Comparison of ENCODE assay signal across 1 cellular context in the genomic region with DNA sequence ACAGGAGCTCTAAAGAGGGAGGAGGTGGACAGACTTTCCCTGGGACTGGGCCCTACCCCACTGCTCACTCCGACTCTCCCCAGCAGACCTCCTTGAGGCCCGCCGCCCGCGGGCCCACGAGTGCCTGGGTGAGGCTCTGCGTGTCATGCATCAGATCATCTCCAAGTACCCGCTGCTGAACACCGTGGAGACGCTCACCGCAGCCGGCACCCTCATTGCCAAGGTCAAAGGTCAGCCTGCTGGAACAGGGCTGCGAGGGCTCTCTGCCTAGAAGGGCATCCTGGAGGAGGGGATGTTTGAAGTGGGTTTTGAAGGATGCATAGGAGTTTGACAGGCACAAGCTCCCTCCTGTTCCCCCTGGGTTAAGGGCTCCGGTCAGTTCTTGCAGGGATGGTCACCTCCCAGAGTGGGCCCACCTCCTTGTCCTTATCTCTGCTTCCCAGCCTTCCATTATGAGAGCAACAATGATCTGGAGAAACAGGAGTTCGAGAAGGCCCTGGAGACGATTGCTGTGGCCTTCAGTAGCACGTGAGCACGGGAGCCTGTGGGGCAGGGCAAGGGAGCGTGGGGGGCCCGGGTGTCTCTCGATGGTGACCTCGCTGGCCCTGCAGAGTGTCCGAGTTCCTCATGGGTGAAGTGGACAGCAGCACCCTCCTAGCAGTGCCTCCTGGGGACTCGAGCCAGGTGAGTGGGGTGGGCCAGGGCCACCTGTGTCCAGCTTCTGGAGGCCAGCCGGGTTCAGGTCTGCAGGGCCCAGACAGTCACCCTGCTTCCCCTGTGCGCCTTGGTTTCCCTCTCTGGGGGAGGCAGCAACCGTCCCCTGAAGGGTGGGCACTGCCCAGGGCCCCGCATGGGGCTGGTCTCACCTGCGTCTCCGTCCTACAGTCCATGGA.
TF ChIP-seq lines count a peak whose summit lies in the region.

No MANE protein-coding gene starts in this region.

TF ChIP-seq in K562, 482 proteins besides CTCF, POLR2A, EP300 and RAD21 (continued from another document and continues in another):
- TF ChIP-seq FOXM1 (IDR thresholded peaks at IDR 0.05; ENCODE audit: low read depth) (no peak), FOXM1 (CRISPR knock-in tag; IDR thresholded peaks at IDR 0.05; ENCODE audit: low read depth) (no peak), ZNF146 (CRISPR knock-in tag; IDR thresholded peaks at IDR 0.05; ENCODE audit: unreplicated experiment) (no peak), RFX1 (IDR thresholded peaks at IDR 0.05) (no peak), CBFB (CRISPR knock-in tag; IDR thresholded peaks at IDR 0.05) (no peak), ZNF644 (tag; IDR thresholded peaks at IDR 0.05; ENCODE audit: low read depth) (no peak), NEUROD1 (IDR thresholded peaks at IDR 0.05; ENCODE audit: borderline replicate concordance, low read depth, low read length, partially characterized antibody) (peak; percentile 16), ERF (CRISPR knock-in tag; IDR thresholded peaks at IDR 0.05) (no peak), RBFOX2 (IDR thresholded peaks at IDR 0.05; ENCODE audit: low read depth, low read length) (no peak), CCAR2 (IDR thresholded peaks at IDR 0.05; ENCODE audit: low read depth, low read length) (no peak), FOXA1 (IDR thresholded peaks at IDR 0.05; ENCODE audit: borderline replicate concordance) (no peak), GATAD2A (IDR thresholded peaks at IDR 0.05) (0 out of 2 replicates have a peak, but pooled peaks have one; percentile 67), NR2C2 (CRISPR knock-in tag; IDR thresholded peaks at IDR 0.05) (peak; percentile 87), NR2C2 (tag; IDR thresholded peaks at IDR 0.05) (peak; percentile 86), C11orf30 (IDR thresholded peaks at IDR 0.05; ENCODE audit: low read depth) (no peak), MEIS2 (IDR thresholded peaks at IDR 0.05; ENCODE audit: partially characterized antibody) (peak; percentile 2), ZNF830 (CRISPR knock-in tag; IDR thresholded peaks at IDR 0.05) (no peak), FOXA3 (CRISPR knock-in tag; conservative IDR thresholded peaks at IDR 0.05 in 1 of 2, IDR thresholded peaks at IDR 0.05 in 1 of 2) (no peak), HDAC8 (tag; IDR thresholded peaks at IDR 0.05) (no peak), POLR2G (IDR thresholded peaks at IDR 0.05; ENCODE audit: low read depth, low read length) (no peak), NFRKB (IDR thresholded peaks at IDR 0.05; ENCODE audit: low read depth) (no peak), TGIF2 (CRISPR knock-in tag; IDR thresholded peaks at IDR 0.05) (no peak), ZNF57 (CRISPR knock-in tag; IDR thresholded peaks at IDR 0.05) (no peak), MAZ (CRISPR knock-in tag; conservative IDR thresholded peaks at IDR 0.05 in 1 of 2, IDR thresholded peaks at IDR 0.05 in 1 of 2) (no peak), FUS (optimal IDR thresholded peaks at IDR 0.05; ENCODE audit: low read depth, low read length) (no peak), RCOR1 (IDR thresholded peaks at IDR 0.05; ENCODE audit: borderline replicate concordance in 1 of 2, low read depth in 2 of 2, low read length in 2 of 2) (peak in 1 of 2 experiments; percentile 43; a peak in 1 of 4 replicates), ZC3H8 (IDR thresholded peaks at IDR 0.05) (no peak), ZEB2 (IDR thresholded peaks at IDR 0.05) (no peak; the same call in 1 of the 2 replicates), ZNF76 (CRISPR knock-in tag; IDR thresholded peaks at IDR 0.05; ENCODE audit: borderline replicate concordance) (no peak)
- TF ChIP-seq, protein P1, sequence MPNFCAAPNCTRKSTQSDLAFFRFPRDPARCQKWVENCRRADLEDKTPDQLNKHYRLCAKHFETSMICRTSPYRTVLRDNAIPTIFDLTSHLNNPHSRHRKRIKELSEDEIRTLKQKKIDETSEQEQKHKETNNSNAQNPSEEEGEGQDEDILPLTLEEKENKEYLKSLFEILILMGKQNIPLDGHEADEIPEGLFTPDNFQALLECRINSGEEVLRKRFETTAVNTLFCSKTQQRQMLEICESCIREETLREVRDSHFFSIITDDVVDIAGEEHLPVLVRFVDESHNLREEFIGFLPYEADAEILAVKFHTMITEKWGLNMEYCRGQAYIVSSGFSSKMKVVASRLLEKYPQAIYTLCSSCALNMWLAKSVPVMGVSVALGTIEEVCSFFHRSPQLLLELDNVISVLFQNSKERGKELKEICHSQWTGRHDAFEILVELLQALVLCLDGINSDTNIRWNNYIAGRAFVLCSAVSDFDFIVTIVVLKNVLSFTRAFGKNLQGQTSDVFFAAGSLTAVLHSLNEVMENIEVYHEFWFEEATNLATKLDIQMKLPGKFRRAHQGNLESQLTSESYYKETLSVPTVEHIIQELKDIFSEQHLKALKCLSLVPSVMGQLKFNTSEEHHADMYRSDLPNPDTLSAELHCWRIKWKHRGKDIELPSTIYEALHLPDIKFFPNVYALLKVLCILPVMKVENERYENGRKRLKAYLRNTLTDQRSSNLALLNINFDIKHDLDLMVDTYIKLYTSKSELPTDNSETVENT (CRISPR knock-in tag; IDR thresholded peaks at IDR 0.05), result no peak
- TF ChIP-seq, protein P2, sequence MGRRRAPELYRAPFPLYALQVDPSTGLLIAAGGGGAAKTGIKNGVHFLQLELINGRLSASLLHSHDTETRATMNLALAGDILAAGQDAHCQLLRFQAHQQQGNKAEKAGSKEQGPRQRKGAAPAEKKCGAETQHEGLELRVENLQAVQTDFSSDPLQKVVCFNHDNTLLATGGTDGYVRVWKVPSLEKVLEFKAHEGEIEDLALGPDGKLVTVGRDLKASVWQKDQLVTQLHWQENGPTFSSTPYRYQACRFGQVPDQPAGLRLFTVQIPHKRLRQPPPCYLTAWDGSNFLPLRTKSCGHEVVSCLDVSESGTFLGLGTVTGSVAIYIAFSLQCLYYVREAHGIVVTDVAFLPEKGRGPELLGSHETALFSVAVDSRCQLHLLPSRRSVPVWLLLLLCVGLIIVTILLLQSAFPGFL (CRISPR knock-in tag; IDR thresholded peaks at IDR 0.05), result no peak
- TF ChIP-seq, protein P3, sequence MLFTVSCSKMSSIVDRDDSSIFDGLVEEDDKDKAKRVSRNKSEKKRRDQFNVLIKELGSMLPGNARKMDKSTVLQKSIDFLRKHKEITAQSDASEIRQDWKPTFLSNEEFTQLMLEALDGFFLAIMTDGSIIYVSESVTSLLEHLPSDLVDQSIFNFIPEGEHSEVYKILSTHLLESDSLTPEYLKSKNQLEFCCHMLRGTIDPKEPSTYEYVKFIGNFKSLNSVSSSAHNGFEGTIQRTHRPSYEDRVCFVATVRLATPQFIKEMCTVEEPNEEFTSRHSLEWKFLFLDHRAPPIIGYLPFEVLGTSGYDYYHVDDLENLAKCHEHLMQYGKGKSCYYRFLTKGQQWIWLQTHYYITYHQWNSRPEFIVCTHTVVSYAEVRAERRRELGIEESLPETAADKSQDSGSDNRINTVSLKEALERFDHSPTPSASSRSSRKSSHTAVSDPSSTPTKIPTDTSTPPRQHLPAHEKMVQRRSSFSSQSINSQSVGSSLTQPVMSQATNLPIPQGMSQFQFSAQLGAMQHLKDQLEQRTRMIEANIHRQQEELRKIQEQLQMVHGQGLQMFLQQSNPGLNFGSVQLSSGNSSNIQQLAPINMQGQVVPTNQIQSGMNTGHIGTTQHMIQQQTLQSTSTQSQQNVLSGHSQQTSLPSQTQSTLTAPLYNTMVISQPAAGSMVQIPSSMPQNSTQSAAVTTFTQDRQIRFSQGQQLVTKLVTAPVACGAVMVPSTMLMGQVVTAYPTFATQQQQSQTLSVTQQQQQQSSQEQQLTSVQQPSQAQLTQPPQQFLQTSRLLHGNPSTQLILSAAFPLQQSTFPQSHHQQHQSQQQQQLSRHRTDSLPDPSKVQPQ (CRISPR knock-in tag; IDR thresholded peaks at IDR 0.05; ENCODE audit: borderline replicate concordance), result no peak
- TF ChIP-seq, protein P4, sequence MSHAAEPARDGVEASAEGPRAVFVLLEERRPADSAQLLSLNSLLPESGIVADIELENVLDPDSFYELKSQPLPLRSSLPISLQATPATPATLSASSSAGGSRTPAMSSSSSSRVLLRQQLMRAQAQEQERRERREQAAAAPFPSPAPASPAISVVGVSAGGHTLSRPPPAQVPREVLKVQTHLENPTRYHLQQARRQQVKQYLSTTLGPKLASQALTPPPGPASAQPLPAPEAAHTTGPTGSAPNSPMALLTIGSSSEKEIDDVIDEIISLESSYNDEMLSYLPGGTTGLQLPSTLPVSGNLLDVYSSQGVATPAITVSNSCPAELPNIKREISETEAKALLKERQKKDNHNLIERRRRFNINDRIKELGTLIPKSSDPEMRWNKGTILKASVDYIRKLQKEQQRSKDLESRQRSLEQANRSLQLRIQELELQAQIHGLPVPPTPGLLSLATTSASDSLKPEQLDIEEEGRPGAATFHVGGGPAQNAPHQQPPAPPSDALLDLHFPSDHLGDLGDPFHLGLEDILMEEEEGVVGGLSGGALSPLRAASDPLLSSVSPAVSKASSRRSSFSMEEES (CRISPR knock-in tag; IDR thresholded peaks at IDR 0.05), result no peak
- TF ChIP-seq, protein P5, sequence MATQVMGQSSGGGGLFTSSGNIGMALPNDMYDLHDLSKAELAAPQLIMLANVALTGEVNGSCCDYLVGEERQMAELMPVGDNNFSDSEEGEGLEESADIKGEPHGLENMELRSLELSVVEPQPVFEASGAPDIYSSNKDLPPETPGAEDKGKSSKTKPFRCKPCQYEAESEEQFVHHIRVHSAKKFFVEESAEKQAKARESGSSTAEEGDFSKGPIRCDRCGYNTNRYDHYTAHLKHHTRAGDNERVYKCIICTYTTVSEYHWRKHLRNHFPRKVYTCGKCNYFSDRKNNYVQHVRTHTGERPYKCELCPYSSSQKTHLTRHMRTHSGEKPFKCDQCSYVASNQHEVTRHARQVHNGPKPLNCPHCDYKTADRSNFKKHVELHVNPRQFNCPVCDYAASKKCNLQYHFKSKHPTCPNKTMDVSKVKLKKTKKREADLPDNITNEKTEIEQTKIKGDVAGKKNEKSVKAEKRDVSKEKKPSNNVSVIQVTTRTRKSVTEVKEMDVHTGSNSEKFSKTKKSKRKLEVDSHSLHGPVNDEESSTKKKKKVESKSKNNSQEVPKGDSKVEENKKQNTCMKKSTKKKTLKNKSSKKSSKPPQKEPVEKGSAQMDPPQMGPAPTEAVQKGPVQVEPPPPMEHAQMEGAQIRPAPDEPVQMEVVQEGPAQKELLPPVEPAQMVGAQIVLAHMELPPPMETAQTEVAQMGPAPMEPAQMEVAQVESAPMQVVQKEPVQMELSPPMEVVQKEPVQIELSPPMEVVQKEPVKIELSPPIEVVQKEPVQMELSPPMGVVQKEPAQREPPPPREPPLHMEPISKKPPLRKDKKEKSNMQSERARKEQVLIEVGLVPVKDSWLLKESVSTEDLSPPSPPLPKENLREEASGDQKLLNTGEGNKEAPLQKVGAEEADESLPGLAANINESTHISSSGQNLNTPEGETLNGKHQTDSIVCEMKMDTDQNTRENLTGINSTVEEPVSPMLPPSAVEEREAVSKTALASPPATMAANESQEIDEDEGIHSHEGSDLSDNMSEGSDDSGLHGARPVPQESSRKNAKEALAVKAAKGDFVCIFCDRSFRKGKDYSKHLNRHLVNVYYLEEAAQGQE (CRISPR knock-in tag; IDR thresholded peaks at IDR 0.05; ENCODE audit: low read depth), result no peak
- TF ChIP-seq, protein P6, sequence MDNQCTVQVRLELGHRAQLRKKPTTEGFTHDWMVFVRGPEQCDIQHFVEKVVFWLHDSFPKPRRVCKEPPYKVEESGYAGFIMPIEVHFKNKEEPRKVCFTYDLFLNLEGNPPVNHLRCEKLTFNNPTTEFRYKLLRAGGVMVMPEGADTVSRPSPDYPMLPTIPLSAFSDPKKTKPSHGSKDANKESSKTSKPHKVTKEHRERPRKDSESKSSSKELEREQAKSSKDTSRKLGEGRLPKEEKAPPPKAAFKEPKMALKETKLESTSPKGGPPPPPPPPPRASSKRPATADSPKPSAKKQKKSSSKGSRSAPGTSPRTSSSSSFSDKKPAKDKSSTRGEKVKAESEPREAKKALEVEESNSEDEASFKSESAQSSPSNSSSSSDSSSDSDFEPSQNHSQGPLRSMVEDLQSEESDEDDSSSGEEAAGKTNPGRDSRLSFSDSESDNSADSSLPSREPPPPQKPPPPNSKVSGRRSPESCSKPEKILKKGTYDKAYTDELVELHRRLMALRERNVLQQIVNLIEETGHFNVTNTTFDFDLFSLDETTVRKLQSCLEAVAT (IDR thresholded peaks at IDR 0.05), result no peak
- TF ChIP-seq, protein P7, sequence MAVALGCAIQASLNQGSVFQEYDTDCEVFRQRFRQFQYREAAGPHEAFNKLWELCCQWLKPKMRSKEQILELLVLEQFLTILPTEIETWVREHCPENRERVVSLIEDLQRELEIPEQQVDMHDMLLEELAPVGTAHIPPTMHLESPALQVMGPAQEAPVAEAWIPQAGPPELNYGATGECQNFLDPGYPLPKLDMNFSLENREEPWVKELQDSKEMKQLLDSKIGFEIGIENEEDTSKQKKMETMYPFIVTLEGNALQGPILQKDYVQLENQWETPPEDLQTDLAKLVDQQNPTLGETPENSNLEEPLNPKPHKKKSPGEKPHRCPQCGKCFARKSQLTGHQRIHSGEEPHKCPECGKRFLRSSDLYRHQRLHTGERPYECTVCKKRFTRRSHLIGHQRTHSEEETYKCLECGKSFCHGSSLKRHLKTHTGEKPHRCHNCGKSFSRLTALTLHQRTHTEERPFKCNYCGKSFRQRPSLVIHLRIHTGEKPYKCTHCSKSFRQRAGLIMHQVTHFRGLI (CRISPR knock-in tag; IDR thresholded peaks at IDR 0.05), result no peak
- TF ChIP-seq, protein P8, sequence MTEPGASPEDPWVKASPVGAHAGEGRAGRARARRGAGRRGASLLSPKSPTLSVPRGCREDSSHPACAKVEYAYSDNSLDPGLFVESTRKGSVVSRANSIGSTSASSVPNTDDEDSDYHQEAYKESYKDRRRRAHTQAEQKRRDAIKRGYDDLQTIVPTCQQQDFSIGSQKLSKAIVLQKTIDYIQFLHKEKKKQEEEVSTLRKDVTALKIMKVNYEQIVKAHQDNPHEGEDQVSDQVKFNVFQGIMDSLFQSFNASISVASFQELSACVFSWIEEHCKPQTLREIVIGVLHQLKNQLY (CRISPR knock-in tag; conservative IDR thresholded peaks at IDR 0.05), result no peak
- TF ChIP-seq, protein P9, sequence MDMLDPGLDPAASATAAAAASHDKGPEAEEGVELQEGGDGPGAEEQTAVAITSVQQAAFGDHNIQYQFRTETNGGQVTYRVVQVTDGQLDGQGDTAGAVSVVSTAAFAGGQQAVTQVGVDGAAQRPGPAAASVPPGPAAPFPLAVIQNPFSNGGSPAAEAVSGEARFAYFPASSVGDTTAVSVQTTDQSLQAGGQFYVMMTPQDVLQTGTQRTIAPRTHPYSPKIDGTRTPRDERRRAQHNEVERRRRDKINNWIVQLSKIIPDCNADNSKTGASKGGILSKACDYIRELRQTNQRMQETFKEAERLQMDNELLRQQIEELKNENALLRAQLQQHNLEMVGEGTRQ (CRISPR knock-in tag; IDR thresholded peaks at IDR 0.05), result peak; percentile 35; the same call in 1 of the 2 replicates
- TF ChIP-seq, protein P10, sequence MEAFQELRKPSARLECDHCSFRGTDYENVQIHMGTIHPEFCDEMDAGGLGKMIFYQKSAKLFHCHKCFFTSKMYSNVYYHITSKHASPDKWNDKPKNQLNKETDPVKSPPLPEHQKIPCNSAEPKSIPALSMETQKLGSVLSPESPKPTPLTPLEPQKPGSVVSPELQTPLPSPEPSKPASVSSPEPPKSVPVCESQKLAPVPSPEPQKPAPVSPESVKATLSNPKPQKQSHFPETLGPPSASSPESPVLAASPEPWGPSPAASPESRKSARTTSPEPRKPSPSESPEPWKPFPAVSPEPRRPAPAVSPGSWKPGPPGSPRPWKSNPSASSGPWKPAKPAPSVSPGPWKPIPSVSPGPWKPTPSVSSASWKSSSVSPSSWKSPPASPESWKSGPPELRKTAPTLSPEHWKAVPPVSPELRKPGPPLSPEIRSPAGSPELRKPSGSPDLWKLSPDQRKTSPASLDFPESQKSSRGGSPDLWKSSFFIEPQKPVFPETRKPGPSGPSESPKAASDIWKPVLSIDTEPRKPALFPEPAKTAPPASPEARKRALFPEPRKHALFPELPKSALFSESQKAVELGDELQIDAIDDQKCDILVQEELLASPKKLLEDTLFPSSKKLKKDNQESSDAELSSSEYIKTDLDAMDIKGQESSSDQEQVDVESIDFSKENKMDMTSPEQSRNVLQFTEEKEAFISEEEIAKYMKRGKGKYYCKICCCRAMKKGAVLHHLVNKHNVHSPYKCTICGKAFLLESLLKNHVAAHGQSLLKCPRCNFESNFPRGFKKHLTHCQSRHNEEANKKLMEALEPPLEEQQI (IDR thresholded peaks at IDR 0.05), result no peak
